In genomic region chr10:15367296-15367830, GRCh38 we compare ENCODE assay signal across 24 cellular contexts. TPM values are rescaled to one million over a fixed set of nuclear protein-coding genes. Genes with fewer than 3 reads are reported as not detected.
DNase-seq lines count a peak whose midpoint lies in the region; ATAC-seq and TF ChIP-seq lines count a peak whose summit lies in the region.
"Had no signal": no experiment of that assay in that cellular context is flagged by ENCODE, and none has a peak within 500 bp of the region (broad histone marks: within the 10 kb centered on the region; RNA-seq: fewer than 3 reads in every experiment).

No MANE protein-coding gene starts in this region.

- DNase-seq in caudate nucleus (lab: John Stamatoyannopoulos, UW) (no peak), mesenteric fat pad (ENCODE audit: low spot score) (peak; percentile 37), sciatic nerve (ENCODE audit: low spot score) (no peak), GM10266 (ENCODE audit: extremely low spot score) (no peak), DMS53 treated with DMSO at 0.1 percent for 48 hours (lab: John Stamatoyannopoulos, UW; ENCODE audit: unreplicated experiment) (no peak)
- no peak for DNase-seq in activated CD4-positive, alpha-beta T cell treated with anti-CD3 and anti-CD28 coated beads for 4 hours
- DNase-seq: CD8-positive, alpha-beta memory T cell; DND-41; Kasumi-1; NCI-H1105; NCI-H1436 treated with DMSO at 0.1 percent for 48 hours; NCI-H187 treated with DMSO at 0.1 percent for 48 hours; NCI-H2171; NCI-H226; NCI-H510A treated with DMSO at 0.1 percent for 48 hours; NCI-H82; NK-92 treated with Interleukin-12 subunit alpha and Interleukin-12 subunit beta, amount 100 ng/mL, for 24 hours; PC-3 had no signal

- no peak for TF ChIP-seq CTCF in KMS-11 (conservative IDR thresholded peaks at IDR 0.05; ENCODE audit: low read depth, low read length)
- no peak for TF ChIP-seq CTCF in GM10266 (IDR thresholded peaks at IDR 0.05; ENCODE audit: control insufficient read depth, insufficient read depth, low read depth, missing control alignments)

- H4K20me1 ChIP-seq in KMS-11 (ENCODE audit: insufficient read depth), result no peaks in the 10 kb centered on the region; the same call in 1 of the 2 replicates

- no peak overlapping the region for H3K9ac ChIP-seq in KMS-11

- peak; percentile 46 for ATAC-seq in sciatic nerve
- ATAC-seq in HG02571 (IDR thresholded peaks at IDR 0.05; ENCODE audit: unreplicated experiment), result no peak
- ATAC-seq: HCT116, PC-3, SK-N-SH treated with all-trans-retinoic acid at 6 μM for 48 hours had no signal

- H3K27ac ChIP-seq in KMS-11 (no peak overlapping the region), caudate nucleus (ENCODE audit: low read depth, low read length) (peak overlapping the region; percentile 28)
- H3K27ac ChIP-seq: HL-60 had no signal

- no peak overlapping the region for H3K4me3 ChIP-seq in KMS-11 (IDR thresholded peaks at IDR 0.05; ENCODE audit: insufficient read depth, low read depth, low read length)

- no peak overlapping the region for H2AFZ ChIP-seq in KMS-11 (ENCODE audit: low read depth)

- peaks cover 76% of the 10 kb centered on the region for H3K4me1 ChIP-seq in KMS-11 (ENCODE audit: low read depth, poor library complexity, severe bottlenecking)

- H3K4me2 ChIP-seq in KMS-11, result peak overlapping the region; percentile 64; the same call in 1 of the 2 replicates

- H3K36me3 ChIP-seq in KMS-11 (ENCODE audit: insufficient read depth), result no peaks in the 10 kb centered on the region

- intact Hi-C loops in sciatic nerve (cut with DNase I), result no loop called here

- H3K79me2 ChIP-seq in KMS-11 (ENCODE audit: insufficient read depth, low read depth), result peaks cover 79% of the 10 kb centered on the region

- no peaks in the 10 kb centered on the region for H3K27me3 ChIP-seq in KMS-11 (ENCODE audit: insufficient read depth, low read depth)

RNA-seq across cellular contexts. Expression of gene FAM171A1, which starts 3.7 kb away (rescaled TPM):
- total RNA-seq in mesenteric fat pad (36.2 TPM), sciatic nerve (32.6 TPM)
- total RNA-seq: B cell had no signal
